ENCODE assay signal across 8 cellular contexts in genomic region chr1:39574646-39575045, GRCh38. TPM values are rescaled to one million over a fixed set of nuclear protein-coding genes. Genes with fewer than 3 reads are reported as not detected.
DNase-seq lines count a peak whose midpoint lies in the region; ATAC-seq and TF ChIP-seq lines count a peak whose summit lies in the region.

No MANE protein-coding gene starts in this region.

- peak; percentile 25 for DNase-seq in activated naive CD4-positive, alpha-beta T cell treated with anti-CD3 and anti-CD28 coated beads, Interleukin-2, amount 10 ng/mL, durations not matched to agents 7 days and 5 days
- no peak for DNase-seq in activated naive CD4-positive, alpha-beta T cell (lab: John Stamatoyannopoulos, UW)
- DNase-seq in activated B cell treated with CpG ODN at 0.5 μM for 24 hours (no peak), left cardiac atrium (no peak), retinal pigment epithelial cell (ENCODE audit: low read depth) (no peak), nucleus accumbens (lab: John Stamatoyannopoulos, UW) (no peak), SKM-1 treated with dmso at 0.1 percent for 144 hours (lab: John Stamatoyannopoulos, UW; ENCODE audit: unreplicated experiment) (no peak)

- ATAC-seq in activated B cell treated with CpG ODN at 0.5 μM for 24 hours (ENCODE audit: low read depth), result no peak
- peak; percentile 17 to 24 for ATAC-seq in left cardiac atrium
- no peak for ATAC-seq in HG02870 (IDR thresholded peaks at IDR 0.05; ENCODE audit: unreplicated experiment)

- H3K4me3 ChIP-seq in retinal pigment epithelial cell (ENCODE audit: low read length), result peak overlapping the region; percentile 89

- H3K4me1 Mint-ChIP-seq in activated naive CD4-positive, alpha-beta T cell treated with anti-CD3 and anti-CD28 coated beads, Interleukin-2, amount 10 ng/mL, durations not matched to agents 7 days and 5 days, result peaks cover 48% of the 10 kb centered on the region
- H3K4me1 Mint-ChIP-seq in activated B cell treated with CpG ODN at 0.5 μM for 24 hours, result peaks cover 35% of the 10 kb centered on the region

- CTCF ChIA-PET in activated naive CD4-positive, alpha-beta T cell treated with anti-CD3 and anti-CD28 coated beads, Interleukin-2, amount 10 ng/mL, durations not matched to agents 7 days and 5 days (lab: Charles Lee), result interaction anchor here (0.7 to 1.5 kb wide), 6 partner anchors 10 to 83 kb away, joined by 3 to 4 read pairs (median 3); no protein-coding TSS in a partner anchor
- CTCF ChIA-PET in activated B cell treated with CpG ODN at 0.5 μM for 24 hours (lab: Charles Lee), result no interaction called here

- H3K4me3 Mint-ChIP-seq in activated naive CD4-positive, alpha-beta T cell treated with anti-CD3 and anti-CD28 coated beads, Interleukin-2, amount 10 ng/mL, durations not matched to agents 7 days and 5 days, result peak overlapping the region; percentile 91
- peak overlapping the region; percentile 89 for H3K4me3 Mint-ChIP-seq in activated B cell treated with CpG ODN at 0.5 μM for 24 hours

- H3K36me3 Mint-ChIP-seq in activated naive CD4-positive, alpha-beta T cell treated with anti-CD3 and anti-CD28 coated beads, Interleukin-2, amount 10 ng/mL, durations not matched to agents 7 days and 5 days, result peaks cover 46% of the 10 kb centered on the region
- H3K36me3 Mint-ChIP-seq in activated B cell treated with CpG ODN at 0.5 μM for 24 hours (ENCODE audit: low read depth), result peaks cover 59% of the 10 kb centered on the region

- H3K27ac Mint-ChIP-seq in activated naive CD4-positive, alpha-beta T cell treated with anti-CD3 and anti-CD28 coated beads, Interleukin-2, amount 10 ng/mL, durations not matched to agents 7 days and 5 days, result peak overlapping the region; percentile 93
- H3K27ac Mint-ChIP-seq in activated B cell treated with CpG ODN at 0.5 μM for 24 hours, result peak overlapping the region; percentile 82

- peaks cover 3% of the 10 kb centered on the region for H3K27me3 Mint-ChIP-seq in activated naive CD4-positive, alpha-beta T cell treated with anti-CD3 and anti-CD28 coated beads, Interleukin-2, amount 10 ng/mL, durations not matched to agents 7 days and 5 days
- H3K27me3 Mint-ChIP-seq in activated B cell treated with CpG ODN at 0.5 μM for 24 hours, result no peaks in the 10 kb centered on the region

- TF ChIP-seq CTCF in activated B cell treated with CpG ODN at 0.5 μM for 24 hours (IDR thresholded peaks at IDR 0.05) (no peak), retinal pigment epithelial cell (conservative IDR thresholded peaks at IDR 0.05; ENCODE audit: low read depth, low read length) (no peak)

- POLR2A ChIA-PET in activated B cell treated with CpG ODN at 0.5 μM for 24 hours (lab: Charles Lee), result interaction anchor here (1.2 to 2.0 kb wide), 4 partner anchors 11 to 305 kb away, joined by 3 to 9 read pairs (median 4); no protein-coding TSS in a partner anchor

- intact Hi-C loops in activated B cell treated with CpG ODN at 0.5 μM for 24 hours (cut with micrococcal nuclease), result loop anchor here (5.0 kb wide), 1 partner anchor 1288 kb away; the partner anchor contains the start of gene CITED4
- intact Hi-C loops in left cardiac atrium (cut with DNase I), result no loop called here

- H3K9me3 Mint-ChIP-seq in activated naive CD4-positive, alpha-beta T cell treated with anti-CD3 and anti-CD28 coated beads, Interleukin-2, amount 10 ng/mL, durations not matched to agents 7 days and 5 days, result no peaks in the 10 kb centered on the region
- no peaks in the 10 kb centered on the region for H3K9me3 Mint-ChIP-seq in activated B cell treated with CpG ODN at 0.5 μM for 24 hours

RNA-seq across cellular contexts. Expression of gene PABPC4, which starts 1.9 kb away (rescaled TPM):
- total RNA-seq in activated B cell treated with CpG ODN at 0.5 μM for 24 hours (310 and 314 TPM in 2 replicates), left cardiac atrium (100 to 1,000 TPM; 206 to 343 TPM)

Comparison
In these comparisons a context has a peak if more than half of its experiments do, and no peak if none do; other contexts are left out.
1. ATAC-seq: peak in left cardiac atrium (2 of 2); none in activated B cell treated with CpG ODN at 0.5 μM for 24 hours (single experiment) and HG02870 (single experiment).